Comparison of ENCODE assay signal across 8 cellular contexts in the genomic region with DNA sequence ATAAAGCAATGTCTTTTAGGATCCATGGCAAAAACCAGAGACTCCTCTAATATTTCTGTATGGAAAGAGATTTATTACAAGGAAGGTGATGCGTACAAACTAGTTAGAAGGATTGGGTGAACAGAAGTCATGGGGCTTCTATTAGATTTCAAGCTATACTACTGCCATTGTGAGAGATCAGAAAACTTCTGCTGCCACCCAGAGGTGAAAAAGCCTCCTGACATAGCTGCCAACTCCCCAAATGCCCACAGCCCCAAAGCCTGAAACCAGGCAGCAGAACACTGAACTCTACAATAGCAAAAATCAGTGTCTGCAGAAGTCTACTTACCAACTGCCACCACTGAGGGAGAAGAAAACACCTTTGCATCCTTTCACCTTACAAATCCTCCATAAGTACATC.
A peak's percentile ranks its signal among the peaks of the same experiment; 100 is the strongest.
DNase-seq lines count a peak whose midpoint lies in the region; ATAC-seq, FAIRE-seq and TF ChIP-seq lines count a peak whose summit lies in the region.

No MANE protein-coding gene starts in this region.

- WGBS in GM12878 (ENCODE audit: insufficient coverage, insufficient replicate concordance, low lambda C conversion rate, missing lambda C conversion rate) = 39% methylated on average over 1 of the region's 1 CpG

- FAIRE-seq in GM12878 (lab: Jason Lieb, UNC) = no peak

- H3K27me3 Mint-ChIP-seq in osteocyte (ENCODE audit: unreplicated experiment) = no peaks in the 10 kb centered on the region
- H3K27me3 Mint-ChIP-seq in stimulated activated naive CD8-positive, alpha-beta T cell treated with anti-CD3 and anti-CD28 coated beads, Interleukin-15, amount 100 ng/mL, for 72 hours = no peaks in the 10 kb centered on the region

- DNase-seq in NCI-H146 (lab: John Stamatoyannopoulos, UW) (peak; percentile 5), NCI-H146 treated with DMSO at 0.1 percent for 48 hours (lab: John Stamatoyannopoulos, UW; ENCODE audit: unreplicated experiment) (no peak), MG63 (peak; percentile 7), GM12878 (ENCODE audit: low read depth, low spot score) (no peak), osteocyte (ENCODE audit: extremely low spot score, unreplicated experiment) (no peak), NCI-H2029 (lab: John Stamatoyannopoulos, UW) (no peak)
- DNase-seq in stimulated activated naive CD8-positive, alpha-beta T cell treated with anti-CD3 and anti-CD28 coated beads, Interleukin-15, amount 100 ng/mL, for 72 hours = no peak
- DNase-seq in activated CD4-positive, CD25-positive, alpha-beta regulatory T cell (lab: John Stamatoyannopoulos, UW) = no peak

- H3K27me3 ChIP-seq in MG63 (no peaks in the 10 kb centered on the region), GM12878 (replicated peaks in 1 of 2; ENCODE audit: control insufficient read depth in 2 of 2, insufficient read depth in 2 of 2, low read length in 1 of 2) (no peaks in the 10 kb centered on the region)

- no peaks in the 10 kb centered on the region for H3K36me3 ChIP-seq in MG63
- H3K36me3 ChIP-seq in GM12878 (ENCODE audit: control insufficient read depth in 2 of 2, insufficient read depth in 2 of 2, low read length in 1 of 2) = no peaks in the 10 kb centered on the region

- H3K4me3 ChIP-seq in MG63 = no peak overlapping the region
- H3K4me3 ChIP-seq in GM12878 = no peak overlapping the region

- RAD21 ChIA-PET in GM12878 (lab: Charles Lee; ENCODE audit: unreplicated experiment) = no interaction called here

- in situ Hi-C loops in GM12878 (cut with MboI) = no loop called here

- 0 out of 2 replicates have a peak, but pooled peaks have one; percentile 15 for TF ChIP-seq RAD21 in GM12878 (IDR thresholded peaks at IDR 0.05; ENCODE audit: insufficient read depth, low read depth, low read length)

- POLR2A ChIA-PET in GM12878 (lab: Charles Lee) = no interaction called here

- TF ChIP-seq POLR2A in GM12878 (IDR thresholded peaks at IDR 0.05; ENCODE audit: low read depth, low read length) = no peak

- no peak overlapping the region for H3K27ac Mint-ChIP-seq in osteocyte (ENCODE audit: unreplicated experiment)
- H3K27ac Mint-ChIP-seq in stimulated activated naive CD8-positive, alpha-beta T cell treated with anti-CD3 and anti-CD28 coated beads, Interleukin-15, amount 100 ng/mL, for 72 hours = no peak overlapping the region

- no peak overlapping the region for H3K4me3 Mint-ChIP-seq in osteocyte (ENCODE audit: unreplicated experiment)
- no peak overlapping the region for H3K4me3 Mint-ChIP-seq in stimulated activated naive CD8-positive, alpha-beta T cell treated with anti-CD3 and anti-CD28 coated beads, Interleukin-15, amount 100 ng/mL, for 72 hours

- no peaks in the 10 kb centered on the region for H3K36me3 Mint-ChIP-seq in osteocyte (ENCODE audit: unreplicated experiment)

- H3K4me2 ChIP-seq in GM12878 (ENCODE audit: control insufficient read depth, insufficient read depth) = no peak overlapping the region

- no peak overlapping the region for H3K9ac ChIP-seq in GM12878 (ENCODE audit: control insufficient read depth, insufficient read depth, low read length)

- intact Hi-C loops in GM12878 (cut with micrococcal nuclease; ENCODE audit: unreplicated experiment) = no loop called here

- CTCF ChIA-PET in GM12878 (lab: Yijun Ruan, JAX) = interaction anchor here (0.7 to 1.8 kb wide), 7 partner anchors 9 to 547 kb away, joined by 3 to 7 read pairs (median 4); no protein-coding TSS in a partner anchor

- no peak overlapping the region for H3K27ac ChIP-seq in GM12878 (ENCODE audit: control insufficient read depth, insufficient read depth)

- TF ChIP-seq CTCF in GM12878 (IDR thresholded peaks at IDR 0.05 in 2 of 3, conservative IDR thresholded peaks at IDR 0.05 in 1 of 3; ENCODE audit: control insufficient read depth in 2 of 3, extremely low read depth in 1 of 3, insufficient read depth in 1 of 3, low read depth in 3 of 3, low read length in 3 of 3) (peak in 2 of 3 experiments; percentile 18 to 30; a peak in 1 of 6 replicates), osteocyte (IDR thresholded peaks at IDR 0.05) (peak; percentile 62)

- no peaks in the 10 kb centered on the region for H3K79me2 ChIP-seq in GM12878 (ENCODE audit: control insufficient read depth, insufficient read depth, low read length)

- no peak for TF ChIP-seq EP300 in GM12878 (IDR thresholded peaks at IDR 0.05; ENCODE audit: borderline replicate concordance in 1 of 2, control insufficient read depth in 1 of 2, low read depth in 2 of 2, low read length in 2 of 2)

- no peaks in the 10 kb centered on the region for H3K9me3 Mint-ChIP-seq in osteocyte (ENCODE audit: unreplicated experiment)
- peaks cover 0 to 17% of the 10 kb centered on the region in 2 donors for H3K9me3 Mint-ChIP-seq in stimulated activated naive CD8-positive, alpha-beta T cell treated with anti-CD3 and anti-CD28 coated beads, Interleukin-15, amount 100 ng/mL, for 72 hours

- H3K9me3 ChIP-seq in MG63 (no peaks in the 10 kb centered on the region), GM12878 (replicated peaks; ENCODE audit: control insufficient read depth, insufficient read depth, low read length) (no peaks in the 10 kb centered on the region)

- H3K4me1 ChIP-seq in GM12878 (ENCODE audit: control insufficient read depth, insufficient read depth, low read length) = no peaks in the 10 kb centered on the region

- H3K4me1 Mint-ChIP-seq in osteocyte (ENCODE audit: unreplicated experiment) = no peaks in the 10 kb centered on the region
- no peaks in the 10 kb centered on the region for H3K4me1 Mint-ChIP-seq in stimulated activated naive CD8-positive, alpha-beta T cell treated with anti-CD3 and anti-CD28 coated beads, Interleukin-15, amount 100 ng/mL, for 72 hours

- BruUV-seq in GM12878 (replicated peaks; lab: Mats Ljungman, UMichigan) = no TSS peak

- peak; percentile 78 for ATAC-seq in GM12878
- ATAC-seq in stimulated activated naive CD8-positive, alpha-beta T cell treated with anti-CD3 and anti-CD28 coated beads, Interleukin-15, amount 100 ng/mL, for 72 hours = no peak

- SMC1A ChIA-PET in GM12878 (lab: Charles Lee; ENCODE audit: uncharacterized antibody, unreplicated experiment) = interaction anchor here (0.8 to 1.6 kb wide), 2 partner anchors 12 to 20 kb away, joined by 3 to 5 read pairs; no protein-coding TSS in a partner anchor

- no peaks in the 10 kb centered on the region for H4K20me1 ChIP-seq in GM12878 (ENCODE audit: control insufficient read depth, insufficient read depth)

- H2AFZ ChIP-seq in GM12878 (ENCODE audit: control insufficient read depth, low read depth, low read length) = no peak overlapping the region

TF ChIP-seq in GM12878, 131 proteins besides CTCF, POLR2A, EP300 and RAD21 (continues in another document):
- TF ChIP-seq CHD4 (IDR thresholded peaks at IDR 0.05) (no peak), TCF12 (IDR thresholded peaks at IDR 0.05; ENCODE audit: low read depth, low read length) (no peak), CBFB (IDR thresholded peaks at IDR 0.05; ENCODE audit: low read depth) (no peak), RCOR1 (conservative IDR thresholded peaks at IDR 0.05; ENCODE audit: low read depth, low read length) (no peak), POLR2AphosphoS5 (IDR thresholded peaks at IDR 0.05; ENCODE audit: low read length) (no peak), SMARCA5 (IDR thresholded peaks at IDR 0.05) (no peak), DPF2 (IDR thresholded peaks at IDR 0.05) (no peak)
- TF ChIP-seq, protein P1, sequence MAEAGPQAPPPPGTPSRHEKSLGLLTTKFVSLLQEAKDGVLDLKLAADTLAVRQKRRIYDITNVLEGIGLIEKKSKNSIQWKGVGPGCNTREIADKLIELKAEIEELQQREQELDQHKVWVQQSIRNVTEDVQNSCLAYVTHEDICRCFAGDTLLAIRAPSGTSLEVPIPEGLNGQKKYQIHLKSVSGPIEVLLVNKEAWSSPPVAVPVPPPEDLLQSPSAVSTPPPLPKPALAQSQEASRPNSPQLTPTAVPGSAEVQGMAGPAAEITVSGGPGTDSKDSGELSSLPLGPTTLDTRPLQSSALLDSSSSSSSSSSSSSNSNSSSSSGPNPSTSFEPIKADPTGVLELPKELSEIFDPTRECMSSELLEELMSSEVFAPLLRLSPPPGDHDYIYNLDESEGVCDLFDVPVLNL (IDR thresholded peaks at IDR 0.05; ENCODE audit: low read depth, low read length) = no peak
- TF ChIP-seq, protein P2, sequence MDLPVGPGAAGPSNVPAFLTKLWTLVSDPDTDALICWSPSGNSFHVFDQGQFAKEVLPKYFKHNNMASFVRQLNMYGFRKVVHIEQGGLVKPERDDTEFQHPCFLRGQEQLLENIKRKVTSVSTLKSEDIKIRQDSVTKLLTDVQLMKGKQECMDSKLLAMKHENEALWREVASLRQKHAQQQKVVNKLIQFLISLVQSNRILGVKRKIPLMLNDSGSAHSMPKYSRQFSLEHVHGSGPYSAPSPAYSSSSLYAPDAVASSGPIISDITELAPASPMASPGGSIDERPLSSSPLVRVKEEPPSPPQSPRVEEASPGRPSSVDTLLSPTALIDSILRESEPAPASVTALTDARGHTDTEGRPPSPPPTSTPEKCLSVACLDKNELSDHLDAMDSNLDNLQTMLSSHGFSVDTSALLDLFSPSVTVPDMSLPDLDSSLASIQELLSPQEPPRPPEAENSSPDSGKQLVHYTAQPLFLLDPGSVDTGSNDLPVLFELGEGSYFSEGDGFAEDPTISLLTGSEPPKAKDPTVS (IDR thresholded peaks at IDR 0.05; ENCODE audit: low read depth, low read length) = no peak

Comparison
In these comparisons a context has a peak if more than half of its experiments do, and no peak if none do; other contexts are left out.
1. DNase-seq: peak in NCI-H146 (single experiment) and MG63 (single experiment); none in NCI-H146 treated with DMSO at 0.1 percent for 48 hours (single experiment), GM12878 (single experiment), osteocyte (single experiment), stimulated activated naive CD8-positive, alpha-beta T cell treated with anti-CD3 and anti-CD28 coated beads, Interleukin-15, amount 100 ng/mL, for 72 hours (0 of 2), NCI-H2029 (single experiment) and activated CD4-positive, CD25-positive, alpha-beta regulatory T cell (0 of 4).